Comparison of ENCODE assay signal across 1 cellular context in the genomic region with DNA sequence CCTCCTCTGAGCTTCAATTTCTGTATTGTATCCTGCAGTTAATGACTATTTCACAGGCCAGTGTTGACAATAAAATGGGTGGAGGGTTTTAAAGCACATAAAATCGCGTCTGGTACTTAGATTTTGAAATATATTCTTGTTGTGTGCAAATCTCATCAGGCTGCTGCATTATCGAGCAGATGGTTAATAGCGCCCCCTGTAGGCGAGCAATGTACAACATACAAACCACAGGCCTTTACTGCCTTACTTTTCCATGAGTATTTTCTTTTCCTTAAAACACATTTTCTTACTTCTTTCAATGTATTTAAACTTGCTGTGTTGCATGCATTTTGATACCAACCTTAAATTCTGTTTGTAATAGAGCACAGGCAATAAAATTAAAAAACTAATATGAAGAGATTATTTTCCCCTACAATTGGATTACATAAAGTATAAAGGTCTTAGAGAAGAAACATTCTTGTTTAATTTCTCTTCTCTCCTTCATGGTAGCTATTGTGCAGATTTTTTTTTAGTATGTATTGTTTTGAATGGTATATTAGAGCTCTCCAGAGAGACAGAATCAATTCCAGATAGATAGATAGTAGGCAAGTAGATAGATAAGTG.
TF ChIP-seq lines count a peak whose summit lies in the region.

No MANE protein-coding gene starts in this region.

TF ChIP-seq in HCT116, 20 proteins besides CTCF, POLR2A, EP300 and RAD21 (continued from another document):
- no peak for TF ChIP-seq SP1 (IDR thresholded peaks at IDR 0.05; ENCODE audit: low read depth)
- TF ChIP-seq CBX3 (IDR thresholded peaks at IDR 0.05; ENCODE audit: low read depth), result no peak
- no peak for TF ChIP-seq POLR2AphosphoS5 (IDR thresholded peaks at IDR 0.05; ENCODE audit: low read depth, low read length)
- no peak for TF ChIP-seq ZNF274 (IDR thresholded peaks at IDR 0.05; ENCODE audit: low read depth, low read length)
- TF ChIP-seq MAX (IDR thresholded peaks at IDR 0.05), result no peak
- TF ChIP-seq EZH2phosphoT487 (IDR thresholded peaks at IDR 0.05; ENCODE audit: borderline replicate concordance), result no peak
- TF ChIP-seq CEBPB (IDR thresholded peaks at IDR 0.05; ENCODE audit: low read depth), result no peak
- TF ChIP-seq, protein P1, sequence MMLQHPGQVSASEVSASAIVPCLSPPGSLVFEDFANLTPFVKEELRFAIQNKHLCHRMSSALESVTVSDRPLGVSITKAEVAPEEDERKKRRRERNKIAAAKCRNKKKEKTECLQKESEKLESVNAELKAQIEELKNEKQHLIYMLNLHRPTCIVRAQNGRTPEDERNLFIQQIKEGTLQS (IDR thresholded peaks at IDR 0.05), result no peak
- TF ChIP-seq FOSL1 (IDR thresholded peaks at IDR 0.05; ENCODE audit: low read depth), result no peak
